In the genomic region with DNA sequence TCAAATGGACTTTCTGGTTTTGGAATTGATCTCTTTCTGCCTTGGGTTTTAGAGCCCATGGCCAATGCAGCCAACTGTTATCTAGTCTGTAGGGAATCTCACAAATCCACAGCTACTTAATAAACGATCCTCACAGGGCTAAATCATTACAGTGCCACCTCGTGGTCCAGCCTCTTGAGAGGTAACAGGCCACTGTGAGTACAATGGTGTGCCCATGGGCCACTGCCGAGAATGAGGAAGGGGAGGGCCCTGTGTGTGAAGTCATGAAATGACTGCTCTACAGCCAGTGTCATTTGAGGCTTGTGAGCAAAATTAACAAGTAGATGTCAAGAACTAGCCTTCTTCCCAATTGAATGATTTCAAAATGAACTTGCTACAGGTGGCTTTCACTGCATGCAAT, we compare ENCODE assay signal across 8 cellular contexts. TPM values are rescaled to one million over a fixed set of nuclear protein-coding genes. Genes with fewer than 3 reads are reported as not detected.
DNase-seq lines count a peak whose midpoint lies in the region; ATAC-seq and TF ChIP-seq lines count a peak whose summit lies in the region.

No MANE protein-coding gene starts in this region.

- no CpG with 5 or more reads among the region's 3 CpGs for WGBS in right lobe of liver (ENCODE audit: insufficient coverage, low coverage, low lambda C conversion rate, missing lambda C conversion rate)

- TF ChIP-seq CTCF in 22Rv1 (IDR thresholded peaks at IDR 0.05) (peak; percentile 34), GM12873 (IDR thresholded peaks at IDR 0.05; ENCODE audit: insufficient read depth, low read depth, low read length, missing control alignments) (peak; percentile 52), WI38 (IDR thresholded peaks at IDR 0.05; ENCODE audit: low read depth, low read length) (0 out of 2 replicates have a peak, but pooled peaks have one; percentile 10), right lobe of liver (IDR thresholded peaks at IDR 0.05) (peak; percentile 39 to 50 (median 45))

- no peaks in the 10 kb centered on the region for H3K9me3 ChIP-seq in right lobe of liver
- peaks cover 14% of the 10 kb centered on the region for H3K9me3 ChIP-seq in effector memory CD4-positive, alpha-beta T cell (ENCODE audit: control insufficient read depth, low read length)

- H3K4me1 ChIP-seq in right lobe of liver, result no peaks in the 10 kb centered on the region
- peaks cover 6% of the 10 kb centered on the region for H3K4me1 ChIP-seq in effector memory CD4-positive, alpha-beta T cell (ENCODE audit: control insufficient read depth, insufficient read depth, low read length, poor library complexity, severe bottlenecking)

- ATAC-seq in right lobe of liver, result peak; percentile 74 to 92 (median 85)
- ATAC-seq in GM19452 (IDR thresholded peaks at IDR 0.05; ENCODE audit: unreplicated experiment), result no peak

- H3K27me3 ChIP-seq in right lobe of liver, result no peaks in the 10 kb centered on the region
- H3K27me3 ChIP-seq in effector memory CD4-positive, alpha-beta T cell (replicated peaks; ENCODE audit: control insufficient read depth, insufficient read depth, low read length, poor library complexity, severe bottlenecking), result no peaks in the 10 kb centered on the region

- DNase-seq in Kasumi-1 (lab: John Stamatoyannopoulos, UW) (peak; percentile 19 to 24), right lobe of liver (peak in 2 of 3 donors; percentile 42 to 60), T-helper 9 cell (no peak)
- DNase-seq in effector memory CD4-positive, alpha-beta T cell, result no peak

- H3K27ac ChIP-seq in 22Rv1 (no peak overlapping the region), right lobe of liver (no peak overlapping the region)
- no peak overlapping the region for H3K27ac ChIP-seq in effector memory CD4-positive, alpha-beta T cell (ENCODE audit: insufficient read depth, low read length, poor library complexity, severe bottlenecking)

- H3K36me3 ChIP-seq in right lobe of liver, result no peaks in the 10 kb centered on the region
- no peaks in the 10 kb centered on the region for H3K36me3 ChIP-seq in effector memory CD4-positive, alpha-beta T cell (ENCODE audit: control insufficient read depth, insufficient read depth, low read length)

- intact Hi-C loops in right lobe of liver (cut with DNase I), result loop anchor here in 1 of 2 donors (10.0 kb wide), 1 partner anchor 489 kb away; no protein-coding TSS in a partner anchor

- H3K4me3 ChIP-seq in WI38 (ENCODE audit: low read depth, low read length), result no peak overlapping the region
- no peak overlapping the region for H3K4me3 ChIP-seq in right lobe of liver
- no peak overlapping the region for H3K4me3 ChIP-seq in effector memory CD4-positive, alpha-beta T cell (ENCODE audit: insufficient read depth, low read depth, low read length, poor library complexity, severe bottlenecking)

- no peak for TF ChIP-seq POLR2A in right lobe of liver (IDR thresholded peaks at IDR 0.05)

RNA-seq across cellular contexts. Expression of gene GMPR, which starts 54.3 kb away (rescaled TPM):
- total RNA-seq in right lobe of liver, result 1 to 10 TPM; 3.7 to 6.5 (median 4.9) TPM

RNA-seq across cellular contexts. Expression of gene MYLIP, which starts 55.2 kb away (rescaled TPM):
- 1 to 10 TPM; 2.0 to 5.3 (median 2.8) TPM for total RNA-seq in right lobe of liver

Comparison
In these comparisons a context has a peak if more than half of its experiments do, and no peak if none do; other contexts are left out.
1. DNase-seq: peak in Kasumi-1 (2 of 2) and right lobe of liver (2 of 3); none in effector memory CD4-positive, alpha-beta T cell (0 of 3) and T-helper 9 cell (single experiment).
2. Peak in every context shown above with its lines, with median percentiles within 50 percentile points of each other: CTCF ChIP-seq.